13 cellular contexts compared by ENCODE assay signal in genomic region chr4:6680372-6681034, GRCh38. TPM values are rescaled to one million over a fixed set of nuclear protein-coding genes. Genes with fewer than 3 reads are reported as not detected.
DNase-seq lines count a peak whose midpoint lies in the region; ATAC-seq, FAIRE-seq and TF ChIP-seq lines count a peak whose summit lies in the region.
"Had no signal": no experiment of that assay in that cellular context is flagged by ENCODE, and none has a peak within 500 bp of the region (broad histone marks: within the 10 kb centered on the region; RNA-seq: fewer than 3 reads in every experiment).

No MANE protein-coding gene starts in this region.

- H3K27ac ChIP-seq in GM12878 (ENCODE audit: control insufficient read depth, insufficient read depth), result no peak overlapping the region
- H3K27ac ChIP-seq: lower lobe of right lung had no signal

- H3K27me3 ChIP-seq in GM12878 (replicated peaks in 1 of 2; ENCODE audit: control insufficient read depth in 2 of 2, insufficient read depth in 2 of 2, low read length in 1 of 2), result no peaks in the 10 kb centered on the region

- H3K79me2 ChIP-seq in GM12878 (ENCODE audit: control insufficient read depth, insufficient read depth, low read length), result peaks cover 14% of the 10 kb centered on the region

- H4K20me1 ChIP-seq in GM12878 (ENCODE audit: control insufficient read depth, insufficient read depth), result no peaks in the 10 kb centered on the region

- SMC1A ChIA-PET in GM12878 (lab: Charles Lee; ENCODE audit: uncharacterized antibody, unreplicated experiment), result interaction anchor here (1.8 kb wide), 1 partner anchor 38 kb away, joined by 4 read pairs; no protein-coding TSS in a partner anchor

- H3K4me1 Mint-ChIP-seq in natural killer cell, result peaks cover 28 to 39% of the 10 kb centered on the region in 2 donors

- no peak for TF ChIP-seq RAD21 in GM12878 (IDR thresholded peaks at IDR 0.05; ENCODE audit: insufficient read depth, low read depth, low read length)

- POLR2A ChIA-PET in GM12878 (lab: Charles Lee), result no interaction called here

- TF ChIP-seq EP300 in GM12878 (IDR thresholded peaks at IDR 0.05; ENCODE audit: borderline replicate concordance in 1 of 2, control insufficient read depth in 1 of 2, low read depth in 2 of 2, low read length in 2 of 2), result no peak

- CTCF ChIA-PET in GM12878 (lab: Yijun Ruan, JAX), result interaction anchor here (0.7 to 1.7 kb wide), 5 partner anchors 11 to 187 kb away, joined by 3 to 7 read pairs (median 3); no protein-coding TSS in a partner anchor

- H3K9me3 ChIP-seq in GM12878 (replicated peaks; ENCODE audit: control insufficient read depth, insufficient read depth, low read length), result no peaks in the 10 kb centered on the region; the same call in 2 of the 3 replicates
- H3K9me3 ChIP-seq: lower lobe of right lung had no signal

- ATAC-seq in GM12878, result peak; percentile 34; the same call in 1 of the 3 replicates
- no peak for ATAC-seq in natural killer cell
- no peak for ATAC-seq in GM21528 (IDR thresholded peaks at IDR 0.05; ENCODE audit: low FRiP score, unreplicated experiment)
- ATAC-seq in GM19452 (IDR thresholded peaks at IDR 0.05; ENCODE audit: unreplicated experiment), result no peak
- ATAC-seq: lower lobe of right lung had no signal

- no peak overlapping the region for H3K4me2 ChIP-seq in GM12878 (ENCODE audit: control insufficient read depth, insufficient read depth)

- H2AFZ ChIP-seq in GM12878 (ENCODE audit: control insufficient read depth, low read depth, low read length), result no peak overlapping the region

- in situ Hi-C loops in GM13977 (cut with MboI; ENCODE audit: low pct_unique_long_range_greater_than_20kb, low sequenced_read_pairs, unreplicated experiment), result no loop called here
- in situ Hi-C loops in GM12878 (cut with MboI), result no loop called here

- DNase-seq in ELF-1 (ENCODE audit: low read depth, low spot score) (peak; percentile 69), GM13977 (ENCODE audit: low spot score) (no peak), GM12878 (ENCODE audit: low read depth, low spot score) (no peak), natural killer cell (no peak), CD1c-positive myeloid dendritic cell (ENCODE audit: extremely low spot score) (no peak)
- DNase-seq: cerebellar nuclear complex, lower lobe of right lung, NCI-H2107, NCI-H774, SIG-M5 had no signal

- H3K27ac Mint-ChIP-seq in natural killer cell, result peak overlapping the region; percentile 56 to 67

- no peak for TF ChIP-seq POLR2A in GM12878 (IDR thresholded peaks at IDR 0.05; ENCODE audit: low read depth, low read length)

- H3K4me3 Mint-ChIP-seq in natural killer cell, result no peak overlapping the region

- H3K9me3 Mint-ChIP-seq in natural killer cell, result no peaks in the 10 kb centered on the region

- BruUV-seq in GM12878 (replicated peaks; lab: Mats Ljungman, UMichigan), result no TSS peak

- WGBS in GM12878 (ENCODE audit: insufficient coverage, insufficient replicate concordance, low lambda C conversion rate, missing lambda C conversion rate), result 83% methylated on average over 10 of the region's 10 CpGs

- H3K4me1 ChIP-seq in GM12878 (ENCODE audit: control insufficient read depth, insufficient read depth, low read length), result 0 out of 2 replicates have a peak, but pooled peaks cover 2% of the 10 kb centered on the region

- no peaks in the 10 kb centered on the region; a peak in 1 of 4 replicates for H3K36me3 ChIP-seq in GM12878 (ENCODE audit: control insufficient read depth in 2 of 2, insufficient read depth in 2 of 2, low read length in 1 of 2)

- RAD21 ChIA-PET in GM12878 (lab: Charles Lee; ENCODE audit: unreplicated experiment), result no interaction called here

- H3K9ac ChIP-seq in GM12878 (ENCODE audit: control insufficient read depth, insufficient read depth, low read length), result no peak overlapping the region

- intact Hi-C loops in GM12878 (cut with micrococcal nuclease; ENCODE audit: unreplicated experiment) (no loop called here), natural killer cell (cut with micrococcal nuclease) (no loop called here)

- H3K36me3 Mint-ChIP-seq in natural killer cell, result no peaks in the 10 kb centered on the region

- H3K4me3 ChIP-seq in GM12878, result no peak overlapping the region
- H3K4me3 ChIP-seq: lower lobe of right lung had no signal

- no peak for FAIRE-seq in GM12878 (lab: Jason Lieb, UNC)

- H3K27me3 Mint-ChIP-seq in natural killer cell (ENCODE audit: low read depth in 2 of 2), result no peaks in the 10 kb centered on the region

- TF ChIP-seq CTCF in GM13977 (IDR thresholded peaks at IDR 0.05; ENCODE audit: extremely low read depth, insufficient read depth, missing control alignments), result peak; percentile 21
- TF ChIP-seq CTCF in GM12878 (IDR thresholded peaks at IDR 0.05 in 2 of 3, conservative IDR thresholded peaks at IDR 0.05 in 1 of 3; ENCODE audit: control insufficient read depth in 2 of 3, extremely low read depth in 1 of 3, insufficient read depth in 1 of 3, low read depth in 3 of 3, low read length in 3 of 3), result peak in 2 of 3 experiments; percentile 15 to 27; a peak in 2 of 6 replicates
- no peak for TF ChIP-seq CTCF in natural killer cell (IDR thresholded peaks at IDR 0.05)

RNA-seq across cellular contexts. Expression of gene S100P, which starts 13.2 kb away (rescaled TPM):
- not detected in 2 replicates for total RNA-seq in GM12878 (2013; cell fraction: nucleolus; rRNA removed)
- total RNA-seq in GM12878 (2014; rRNA removed) (not detected in 2 replicates), GM12878 (2014; rRNA removed; fragmentation: Illumina TruSeq; extraction: Trizol) (not detected in 2 replicates), GM12878 (2021) (0.37 and 0.90 TPM in 2 replicates), natural killer cell (1 to 10 TPM; 2.4 to 4.3 (median 2.7) TPM)
- not detected for polyA plus RNA-seq in GM12878 (2011; ENCODE audit: low read depth)
- polyA plus RNA-seq in GM12878 (2011; rRNA removed) (not detected in 2 replicates), GM12878 (2014; fragmentation: Illumina TruSeq; extraction: Trizol) (not detected in 2 replicates), GM12878 (2014; fragmentation: Nextera tagmentation; extraction: Ambion mirVana) (not detected), GM12878 (2014; rRNA removed) (not detected in 2 replicates), GM12878 (2016; fragmentation: Nextera tagmentation; extraction: Ambion mirVana) (not detected)
- polyA plus RNA-seq in GM12878 (2011; cell fraction: cytosol; rRNA removed), result not detected in 2 replicates
- not detected in 2 replicates for polyA plus RNA-seq in GM12878 (2011; cell fraction: nucleus; rRNA removed)
- not detected in 2 replicates for polyA plus RNA-seq in GM12878 (2012)
- not detected in 2 replicates for polyA minus RNA-seq in GM12878 (2011; rRNA and poly(A)+ RNA removed)
- 14.4 and 27.8 TPM in 2 replicates for polyA minus RNA-seq in GM12878 (2011; cell fraction: cytosol; rRNA and poly(A)+ RNA removed)
- polyA minus RNA-seq in GM12878 (2011; cell fraction: nucleus; rRNA and poly(A)+ RNA removed), result 3.7 and 12.0 TPM in 2 replicates
- polyA plus RNA-seq: neural cell had no signal

RNA-seq across cellular contexts. Expression of gene MRFAP1L1, which starts 29.2 kb away (rescaled TPM):
- 29.8 and 30.0 TPM in 2 replicates for total RNA-seq in GM12878 (2013; cell fraction: nucleolus; rRNA removed)
- total RNA-seq in GM12878 (2014; rRNA removed) (41.3 and 52.4 TPM in 2 replicates), GM12878 (2014; rRNA removed; fragmentation: Illumina TruSeq; extraction: Trizol) (61.3 and 65.8 TPM in 2 replicates), GM12878 (2021) (44.0 and 44.2 TPM in 2 replicates), natural killer cell (10 to 100 TPM; 38.4 to 60.9 (median 40.8) TPM)
- polyA plus RNA-seq in GM12878 (2011; ENCODE audit: low read depth), result 27.4 TPM
- polyA plus RNA-seq in GM12878 (2011; rRNA removed) (85.1 and 117 TPM in 2 replicates), GM12878 (2014; fragmentation: Illumina TruSeq; extraction: Trizol) (61.1 and 67.8 TPM in 2 replicates), GM12878 (2014; fragmentation: Nextera tagmentation; extraction: Ambion mirVana) (10 to 100 TPM; 30.6 to 34.5 TPM), GM12878 (2014; rRNA removed) (51.3 and 58.7 TPM in 2 replicates), GM12878 (2016; fragmentation: Nextera tagmentation; extraction: Ambion mirVana) (10 to 100 TPM; 52.2 to 53.6 TPM)
- 29.5 and 33.3 TPM in 2 replicates for polyA plus RNA-seq in GM12878 (2011; cell fraction: cytosol; rRNA removed)
- polyA plus RNA-seq in GM12878 (2011; cell fraction: nucleus; rRNA removed), result 43.6 and 56.6 TPM in 2 replicates
- 36.0 and 41.9 TPM in 2 replicates for polyA plus RNA-seq in GM12878 (2012)
- polyA minus RNA-seq in GM12878 (2011; rRNA and poly(A)+ RNA removed), result 20.3 and 23.2 TPM in 2 replicates
- polyA minus RNA-seq in GM12878 (2011; cell fraction: cytosol; rRNA and poly(A)+ RNA removed), result 9.1 and 12.2 TPM in 2 replicates
- polyA minus RNA-seq in GM12878 (2011; cell fraction: nucleus; rRNA and poly(A)+ RNA removed), result 15.6 and 21.7 TPM in 2 replicates

RNA-seq across cellular contexts. Expression of gene BLOC1S4, which starts 35.5 kb away (rescaled TPM):
- total RNA-seq in GM12878 (2013; cell fraction: nucleolus; rRNA removed), result 5.3 and 5.7 TPM in 2 replicates
- total RNA-seq in GM12878 (2014; rRNA removed) (19.9 and 23.8 TPM in 2 replicates), GM12878 (2014; rRNA removed; fragmentation: Illumina TruSeq; extraction: Trizol) (5.8 and 6.9 TPM in 2 replicates), GM12878 (2021) (18.0 and 20.4 TPM in 2 replicates), natural killer cell (10 to 100 TPM; 18.9 to 20.1 (median 20.0) TPM)
- 5.2 TPM for polyA plus RNA-seq in GM12878 (2011; ENCODE audit: low read depth)
- polyA plus RNA-seq in GM12878 (2011; rRNA removed) (9.8 and 11.5 TPM in 2 replicates), GM12878 (2014; fragmentation: Illumina TruSeq; extraction: Trizol) (4.2 and 7.5 TPM in 2 replicates), GM12878 (2014; fragmentation: Nextera tagmentation; extraction: Ambion mirVana) (1 to 10 TPM; 2.7 to 6.3 TPM), GM12878 (2014; rRNA removed) (20.8 and 21.2 TPM in 2 replicates), GM12878 (2016; fragmentation: Nextera tagmentation; extraction: Ambion mirVana) (10 to 100 TPM in 1 of 2 experiments, 1 to 10 TPM in 1; 3.0 to 21.1 TPM)
- 11.7 and 17.3 TPM in 2 replicates for polyA plus RNA-seq in GM12878 (2011; cell fraction: cytosol; rRNA removed)
- 12.7 and 15.0 TPM in 2 replicates for polyA plus RNA-seq in GM12878 (2011; cell fraction: nucleus; rRNA removed)
- 11.9 and 12.5 TPM in 2 replicates for polyA plus RNA-seq in GM12878 (2012)
- 4.9 and 8.0 TPM in 2 replicates for polyA minus RNA-seq in GM12878 (2011; rRNA and poly(A)+ RNA removed)
- 4.1 and 5.5 TPM in 2 replicates for polyA minus RNA-seq in GM12878 (2011; cell fraction: cytosol; rRNA and poly(A)+ RNA removed)
- polyA minus RNA-seq in GM12878 (2011; cell fraction: nucleus; rRNA and poly(A)+ RNA removed), result 6.3 and 14.2 TPM in 2 replicates

RNA-seq across cellular contexts. Expression of gene MRFAP1, which starts 40.0 kb away (rescaled TPM):
- total RNA-seq in GM12878 (2013; cell fraction: nucleolus; rRNA removed), result 11.5 and 11.9 TPM in 2 replicates
- total RNA-seq in GM12878 (2014; rRNA removed) (48.5 and 50.6 TPM in 2 replicates), GM12878 (2014; rRNA removed; fragmentation: Illumina TruSeq; extraction: Trizol) (54.8 and 56.9 TPM in 2 replicates), GM12878 (2021) (105 TPM in 2 replicates), natural killer cell (100 to 1,000 TPM; 105 to 146 (median 146) TPM)
- 76.4 TPM for polyA plus RNA-seq in GM12878 (2011; ENCODE audit: low read depth)
- polyA plus RNA-seq in GM12878 (2011; rRNA removed) (97.5 and 99.4 TPM in 2 replicates), GM12878 (2014; fragmentation: Illumina TruSeq; extraction: Trizol) (69.3 and 70.2 TPM in 2 replicates), GM12878 (2014; fragmentation: Nextera tagmentation; extraction: Ambion mirVana) (10 to 100 TPM; 18.7 to 38.0 TPM), GM12878 (2014; rRNA removed) (103 and 105 TPM in 2 replicates), GM12878 (2016; fragmentation: Nextera tagmentation; extraction: Ambion mirVana) (10 to 100 TPM; 92.3 to 92.8 TPM)
- 61.4 and 95.3 TPM in 2 replicates for polyA plus RNA-seq in GM12878 (2011; cell fraction: cytosol; rRNA removed)
- 50.2 and 76.3 TPM in 2 replicates for polyA plus RNA-seq in GM12878 (2011; cell fraction: nucleus; rRNA removed)
- 107 and 111 TPM in 2 replicates for polyA plus RNA-seq in GM12878 (2012)
- polyA minus RNA-seq in GM12878 (2011; rRNA and poly(A)+ RNA removed), result 19.4 and 21.8 TPM in 2 replicates
- 9.2 and 14.2 TPM in 2 replicates for polyA minus RNA-seq in GM12878 (2011; cell fraction: cytosol; rRNA and poly(A)+ RNA removed)
- polyA minus RNA-seq in GM12878 (2011; cell fraction: nucleus; rRNA and poly(A)+ RNA removed), result 12.5 and 17.5 TPM in 2 replicates
